Comparison of ENCODE assay signal across 18 cellular contexts in the genomic region with DNA sequence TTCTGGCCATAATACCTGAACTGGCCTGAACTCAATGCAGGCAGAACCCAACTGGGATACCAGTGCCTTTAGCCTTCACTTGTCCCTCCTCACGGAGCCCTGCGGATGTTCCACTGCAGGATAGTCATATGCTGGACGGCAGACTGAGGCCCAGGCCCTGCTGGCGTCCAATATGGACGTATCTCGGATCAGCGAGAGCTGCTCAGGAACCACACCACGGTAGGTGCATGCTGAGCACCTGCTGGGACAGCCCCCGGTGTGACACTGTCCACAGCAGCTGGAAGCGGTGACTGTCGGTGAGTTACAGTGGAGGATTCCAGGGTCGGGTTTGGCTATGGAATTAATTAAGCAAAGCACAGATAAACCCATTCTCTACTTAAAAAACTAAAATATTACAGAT. TPM values are rescaled to one million over a fixed set of nuclear protein-coding genes. Genes with fewer than 3 reads are reported as not detected.
DNase-seq lines count a peak whose midpoint lies in the region; ATAC-seq and TF ChIP-seq lines count a peak whose summit lies in the region.
"Had no signal": no experiment of that assay in that cellular context is flagged by ENCODE, and none has a peak within 500 bp of the region (broad histone marks: within the 10 kb centered on the region; RNA-seq: fewer than 3 reads in every experiment).

No MANE protein-coding gene starts in this region.

- H3K4me1 ChIP-seq in upper lobe of right lung, result no peaks in the 10 kb centered on the region

- CTCF ChIA-PET in WTC11 (lab: Charles Lee), result no interaction called here

- H3K9me3 ChIP-seq in upper lobe of right lung, result no peaks in the 10 kb centered on the region

- ATAC-seq in WTC11 (no peak), upper lobe of right lung (no peak)
- ATAC-seq: GM12878 had no signal

- H3K4me1 Mint-ChIP-seq in WTC11, result peaks cover 17% of the 10 kb centered on the region
- H3K4me1 Mint-ChIP-seq: B cell; CD4-positive, CD25-positive, alpha-beta regulatory T cell; CD8-positive, alpha-beta memory T cell had no signal

- TF ChIP-seq CTCF in WTC11 (IDR thresholded peaks at IDR 0.05), result no peak
- TF ChIP-seq CTCF in coronary artery (IDR thresholded peaks at IDR 0.05), result no peak
- TF ChIP-seq CTCF in upper lobe of right lung (IDR thresholded peaks at IDR 0.05), result no peak

- POLR2A ChIA-PET in WTC11 (lab: Charles Lee), result no interaction called here

- H3K27ac Mint-ChIP-seq in WTC11, result peak overlapping the region; percentile 29; the same call in 1 of the 2 replicates
- H3K27ac Mint-ChIP-seq: B cell; CD4-positive, CD25-positive, alpha-beta regulatory T cell; CD8-positive, alpha-beta memory T cell; H9 had no signal

- DNase-seq in WTC11 (ENCODE audit: low spot score) (peak; percentile 6), coronary artery (ENCODE audit: low spot score) (peak; percentile 45), posterior vena cava (ENCODE audit: low spot score) (peak; percentile 67), upper lobe of right lung (peak; percentile 43), kidney tubule cell (ENCODE audit: low spot score) (no peak), occipital lobe (lab: John Stamatoyannopoulos, UW) (no peak)
- DNase-seq: CD4-positive, CD25-positive, alpha-beta regulatory T cell; CD8-positive, alpha-beta memory T cell; COR-L47; DMS53; DND-41; EL; GOT3; H9; IMR-90 had no signal

- H3K4me3 ChIP-seq in coronary artery (no peak overlapping the region), upper lobe of right lung (no peak overlapping the region)
- H3K4me3 ChIP-seq: BLaER1 treated with 17β-estradiol and CSF1 and Interleukin-3, amounts not matched to agents 10 nM and 100 nM; GM12878 had no signal

- H3K36me3 ChIP-seq in upper lobe of right lung, result no peaks in the 10 kb centered on the region
- H3K36me3 ChIP-seq: BLaER1 treated with 17β-estradiol and CSF1 and Interleukin-3, amounts not matched to agents 10 nM and 100 nM had no signal

- peaks cover 34% of the 10 kb centered on the region for H3K36me3 Mint-ChIP-seq in WTC11
- H3K36me3 Mint-ChIP-seq: CD8-positive, alpha-beta memory T cell had no signal

- intact Hi-C loops in posterior vena cava (cut with DNase I), result no loop called here
- intact Hi-C loops in upper lobe of right lung (cut with DNase I), result no loop called here

- no peaks in the 10 kb centered on the region for H3K27me3 ChIP-seq in upper lobe of right lung
- H3K27me3 ChIP-seq: BLaER1 treated with 17β-estradiol and CSF1 and Interleukin-3, amounts not matched to agents 10 nM and 100 nM had no signal

- no peaks in the 10 kb centered on the region for H3K27me3 Mint-ChIP-seq in WTC11 (ENCODE audit: low read depth)

- peaks cover 9% of the 10 kb centered on the region for H3K9me3 Mint-ChIP-seq in WTC11

- no peak overlapping the region for H3K4me3 Mint-ChIP-seq in WTC11
- H3K4me3 Mint-ChIP-seq: B cell; CD4-positive, CD25-positive, alpha-beta regulatory T cell; H9 had no signal

- H3K27ac ChIP-seq in coronary artery, result no peak overlapping the region
- H3K27ac ChIP-seq in upper lobe of right lung, result no peak overlapping the region
- H3K27ac ChIP-seq: BLaER1 treated with 17β-estradiol and CSF1 and Interleukin-3, amounts not matched to agents 10 nM and 100 nM had no signal

TF ChIP-seq in WTC11, 78 proteins besides CTCF, POLR2A, EP300 and RAD21:
- TF ChIP-seq, protein P1, sequence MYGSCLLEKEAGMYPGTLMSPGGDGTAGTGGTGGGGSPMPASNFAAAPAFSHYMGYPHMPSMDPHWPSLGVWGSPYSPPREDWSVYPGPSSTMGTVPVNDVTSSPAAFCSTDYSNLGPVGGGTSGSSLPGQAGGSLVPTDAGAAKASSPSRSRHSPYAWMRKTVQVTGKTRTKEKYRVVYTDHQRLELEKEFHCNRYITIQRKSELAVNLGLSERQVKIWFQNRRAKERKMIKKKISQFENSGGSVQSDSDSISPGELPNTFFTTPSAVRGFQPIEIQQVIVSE (CRISPR knock-in tag; IDR thresholded peaks at IDR 0.05; ENCODE audit: borderline replicate concordance), result no peak
- TF ChIP-seq, protein P2, sequence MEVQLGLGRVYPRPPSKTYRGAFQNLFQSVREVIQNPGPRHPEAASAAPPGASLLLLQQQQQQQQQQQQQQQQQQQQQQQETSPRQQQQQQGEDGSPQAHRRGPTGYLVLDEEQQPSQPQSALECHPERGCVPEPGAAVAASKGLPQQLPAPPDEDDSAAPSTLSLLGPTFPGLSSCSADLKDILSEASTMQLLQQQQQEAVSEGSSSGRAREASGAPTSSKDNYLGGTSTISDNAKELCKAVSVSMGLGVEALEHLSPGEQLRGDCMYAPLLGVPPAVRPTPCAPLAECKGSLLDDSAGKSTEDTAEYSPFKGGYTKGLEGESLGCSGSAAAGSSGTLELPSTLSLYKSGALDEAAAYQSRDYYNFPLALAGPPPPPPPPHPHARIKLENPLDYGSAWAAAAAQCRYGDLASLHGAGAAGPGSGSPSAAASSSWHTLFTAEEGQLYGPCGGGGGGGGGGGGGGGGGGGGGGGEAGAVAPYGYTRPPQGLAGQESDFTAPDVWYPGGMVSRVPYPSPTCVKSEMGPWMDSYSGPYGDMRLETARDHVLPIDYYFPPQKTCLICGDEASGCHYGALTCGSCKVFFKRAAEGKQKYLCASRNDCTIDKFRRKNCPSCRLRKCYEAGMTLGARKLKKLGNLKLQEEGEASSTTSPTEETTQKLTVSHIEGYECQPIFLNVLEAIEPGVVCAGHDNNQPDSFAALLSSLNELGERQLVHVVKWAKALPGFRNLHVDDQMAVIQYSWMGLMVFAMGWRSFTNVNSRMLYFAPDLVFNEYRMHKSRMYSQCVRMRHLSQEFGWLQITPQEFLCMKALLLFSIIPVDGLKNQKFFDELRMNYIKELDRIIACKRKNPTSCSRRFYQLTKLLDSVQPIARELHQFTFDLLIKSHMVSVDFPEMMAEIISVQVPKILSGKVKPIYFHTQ (CRISPR knock-in tag; IDR thresholded peaks at IDR 0.05), result no peak
- no peak for TF ChIP-seq RELA (CRISPR knock-in tag; IDR thresholded peaks at IDR 0.05; ENCODE audit: borderline replicate concordance)
- TF ChIP-seq FOXP1 (CRISPR knock-in tag; IDR thresholded peaks at IDR 0.05; ENCODE audit: borderline replicate concordance), result no peak
- TF ChIP-seq, protein P3, sequence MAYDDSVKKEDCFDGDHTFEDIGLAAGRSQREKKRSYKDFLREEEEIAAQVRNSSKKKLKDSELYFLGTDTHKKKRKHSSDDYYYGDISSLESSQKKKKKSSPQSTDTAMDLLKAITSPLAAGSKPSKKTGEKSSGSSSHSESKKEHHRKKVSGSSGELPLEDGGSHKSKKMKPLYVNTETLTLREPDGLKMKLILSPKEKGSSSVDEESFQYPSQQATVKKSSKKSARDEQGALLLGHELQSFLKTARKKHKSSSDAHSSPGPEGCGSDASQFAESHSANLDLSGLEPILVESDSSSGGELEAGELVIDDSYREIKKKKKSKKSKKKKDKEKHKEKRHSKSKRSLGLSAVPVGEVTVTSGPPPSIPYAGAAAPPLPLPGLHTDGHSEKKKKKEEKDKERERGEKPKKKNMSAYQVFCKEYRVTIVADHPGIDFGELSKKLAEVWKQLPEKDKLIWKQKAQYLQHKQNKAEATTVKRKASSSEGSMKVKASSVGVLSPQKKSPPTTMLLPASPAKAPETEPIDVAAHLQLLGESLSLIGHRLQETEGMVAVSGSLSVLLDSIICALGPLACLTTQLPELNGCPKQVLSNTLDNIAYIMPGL (CRISPR knock-in tag; IDR thresholded peaks at IDR 0.05), result no peak
- TF ChIP-seq, protein P4, sequence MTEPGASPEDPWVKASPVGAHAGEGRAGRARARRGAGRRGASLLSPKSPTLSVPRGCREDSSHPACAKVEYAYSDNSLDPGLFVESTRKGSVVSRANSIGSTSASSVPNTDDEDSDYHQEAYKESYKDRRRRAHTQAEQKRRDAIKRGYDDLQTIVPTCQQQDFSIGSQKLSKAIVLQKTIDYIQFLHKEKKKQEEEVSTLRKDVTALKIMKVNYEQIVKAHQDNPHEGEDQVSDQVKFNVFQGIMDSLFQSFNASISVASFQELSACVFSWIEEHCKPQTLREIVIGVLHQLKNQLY (CRISPR knock-in tag; IDR thresholded peaks at IDR 0.05), result no peak
- no peak for TF ChIP-seq OVOL2 (CRISPR knock-in tag; IDR thresholded peaks at IDR 0.05; ENCODE audit: borderline replicate concordance)
TF ChIP-seq in WTC11: peak in this region for 0.

RNA-seq across cellular contexts. Expression of a gene that starts 48.7 kb away (rescaled TPM):
- total RNA-seq in WTC11 (2021), result 30.2 to 38.2 TPM (median 32.5 TPM) in 3 replicates
- total RNA-seq in posterior vena cava, result 10 to 100 TPM; 14.3 to 18.0 TPM
- 16.9 TPM for total RNA-seq in upper lobe of right lung
- total RNA-seq in occipital lobe, result 28.5 TPM

Comparison
In these comparisons a context has a peak if more than half of its experiments do, and no peak if none do; other contexts are left out.
1. DNase-seq: peak in WTC11 (single experiment), coronary artery (single experiment), posterior vena cava (single experiment) and upper lobe of right lung (single experiment); none in kidney tubule cell (single experiment) and occipital lobe (single experiment).